ENCODE assay signal across 7 cellular contexts in genomic region chr16:29193634-29194033, GRCh38.
DNase-seq lines count a peak whose midpoint lies in the region; ATAC-seq and TF ChIP-seq lines count a peak whose summit lies in the region.
"Not testable (repeated sequence)": the region's sequence is repeated elsewhere in the genome, so short reads cannot be mapped to it uniquely, and the experiment has no call there.

No MANE protein-coding gene starts in this region.

- ATAC-seq in RWPE2 (ENCODE audit: low read depth); activated naive CD8-positive, alpha-beta T cell treated with anti-CD3 and anti-CD28 coated beads, Interleukin-2, amount 10 ng/mL, durations not matched to agents 7 days and 5 days (ENCODE audit: low read depth); right lobe of liver: not testable (repeated sequence)

- H3K4me1 ChIP-seq in RWPE2 (ENCODE audit: insufficient read depth, poor library complexity, severe bottlenecking); right atrium auricular region; right lobe of liver; rectal smooth muscle tissue (ENCODE audit: control insufficient read depth, insufficient read depth, low read length); transverse colon: not testable (repeated sequence)

- not testable (repeated sequence) for H3K4me3 ChIP-seq in RWPE2 (ENCODE audit: severe bottlenecking); right atrium auricular region; right lobe of liver; rectal smooth muscle tissue (ENCODE audit: low read length); transverse colon

- not testable (repeated sequence) for H3K9me3 Mint-ChIP-seq in activated naive CD8-positive, alpha-beta T cell treated with anti-CD3 and anti-CD28 coated beads, Interleukin-2, amount 10 ng/mL, durations not matched to agents 7 days and 5 days

- H3K27ac ChIP-seq in RWPE2 (ENCODE audit: poor library complexity, severe bottlenecking); right atrium auricular region; right lobe of liver: not testable (repeated sequence)
- peak overlapping the region; percentile 11 for H3K27ac ChIP-seq in rectal smooth muscle tissue (ENCODE audit: low read depth, low read length)
- H3K27ac ChIP-seq in transverse colon: peak overlapping the region in 2 of 4 donors; percentile 10 to 58

- H3K27ac Mint-ChIP-seq in activated naive CD8-positive, alpha-beta T cell treated with anti-CD3 and anti-CD28 coated beads, Interleukin-2, amount 10 ng/mL, durations not matched to agents 7 days and 5 days: not testable (repeated sequence)

- H3K4me1 Mint-ChIP-seq in activated naive CD8-positive, alpha-beta T cell treated with anti-CD3 and anti-CD28 coated beads, Interleukin-2, amount 10 ng/mL, durations not matched to agents 7 days and 5 days: not testable (repeated sequence)

- 86% methylated on average over 11 of the region's 13 CpGs for WGBS in right lobe of liver (ENCODE audit: insufficient coverage, low coverage, low lambda C conversion rate, missing lambda C conversion rate)
- 66 to 83% methylated on average over 10 to 13 of the region's 13 CpGs for WGBS in transverse colon (ENCODE audit: low coverage in 1 of 2), 2 donors

- TF ChIP-seq EP300 in transverse colon (IDR thresholded peaks at IDR 0.05; ENCODE audit: low read depth): not testable (repeated sequence)

- not testable (repeated sequence) for H3K27me3 ChIP-seq in RWPE2 (ENCODE audit: insufficient read depth, poor library complexity, severe bottlenecking); right atrium auricular region; right lobe of liver; rectal smooth muscle tissue (ENCODE audit: control insufficient read depth, insufficient read depth, low read length); transverse colon

- POLR2A ChIA-PET in activated naive CD8-positive, alpha-beta T cell treated with anti-CD3 and anti-CD28 coated beads, Interleukin-2, amount 10 ng/mL, durations not matched to agents 7 days and 5 days (lab: Charles Lee): not testable (repeated sequence)

- in situ Hi-C loops in transverse colon (cut with MboI; ENCODE audit: low pct_ligation_motif_present in 1 of 4, low pct_unique_long_range_greater_than_20kb in 1 of 4, low sequenced_read_pairs in 3 of 4): not testable (repeated sequence)

- not testable (repeated sequence) for H3K36me3 ChIP-seq in RWPE2 (ENCODE audit: low read depth); right atrium auricular region; right lobe of liver; rectal smooth muscle tissue (ENCODE audit: control insufficient read depth, insufficient read depth, low read length); transverse colon

- not testable (repeated sequence) for H3K9me3 ChIP-seq in RWPE2 (ENCODE audit: severe bottlenecking); right atrium auricular region; right lobe of liver; transverse colon

- intact Hi-C loops in right lobe of liver (cut with DNase I); transverse colon (cut with DNase I; ENCODE audit: low total_unique reads): not testable (repeated sequence)

- not testable (repeated sequence) for H3K36me3 Mint-ChIP-seq in activated naive CD8-positive, alpha-beta T cell treated with anti-CD3 and anti-CD28 coated beads, Interleukin-2, amount 10 ng/mL, durations not matched to agents 7 days and 5 days

- not testable (repeated sequence) for H3K4me3 Mint-ChIP-seq in activated naive CD8-positive, alpha-beta T cell treated with anti-CD3 and anti-CD28 coated beads, Interleukin-2, amount 10 ng/mL, durations not matched to agents 7 days and 5 days

- H3K9ac ChIP-seq in rectal smooth muscle tissue (ENCODE audit: low read length): not testable (repeated sequence)

- TF ChIP-seq POLR2A in right lobe of liver (IDR thresholded peaks at IDR 0.05); transverse colon (IDR thresholded peaks at IDR 0.05): not testable (repeated sequence)

- not testable (repeated sequence) for TF ChIP-seq CTCF in RWPE2 (IDR thresholded peaks at IDR 0.05; ENCODE audit: poor library complexity, severe bottlenecking); right atrium auricular region (IDR thresholded peaks at IDR 0.05); right lobe of liver (IDR thresholded peaks at IDR 0.05); transverse colon (IDR thresholded peaks at IDR 0.05)

- DNase-seq in RWPE2 (ENCODE audit: low spot score) (peak; percentile 14), ecto neural progenitor cell (ENCODE audit: low spot score) (peak; percentile 31), right atrium auricular region (ENCODE audit: low spot score) (peak; percentile 55), right lobe of liver (peak in 2 of 3 donors; percentile 30 to 31), transverse colon (peak; percentile 6)
- peak; percentile 14 for DNase-seq in activated naive CD8-positive, alpha-beta T cell treated with anti-CD3 and anti-CD28 coated beads, Interleukin-2, amount 10 ng/mL, durations not matched to agents 7 days and 5 days

- not testable (repeated sequence) for H3K27me3 Mint-ChIP-seq in activated naive CD8-positive, alpha-beta T cell treated with anti-CD3 and anti-CD28 coated beads, Interleukin-2, amount 10 ng/mL, durations not matched to agents 7 days and 5 days
